In genomic region chr17:9238340-9239259, GRCh38 we compare ENCODE assay signal across 9 cellular contexts.
DNase-seq lines count a peak whose midpoint lies in the region; ATAC-seq and TF ChIP-seq lines count a peak whose summit lies in the region.
"Had no signal": no experiment of that assay in that cellular context is flagged by ENCODE, and none has a peak within 500 bp of the region (broad histone marks: within the 10 kb centered on the region; RNA-seq: fewer than 3 reads in every experiment).

No MANE protein-coding gene starts in this region.

- H3K4me3 ChIP-seq in breast epithelium: peak overlapping the region in 1 of 3 donors; percentile 66
- H3K4me3 ChIP-seq in coronary artery: no peak overlapping the region
- H3K4me3 ChIP-seq in uterus: peak overlapping the region in 1 of 2 donors; percentile 41

- POLR2A ChIA-PET in MCF 10A (lab: Yijun Ruan, JAX): no interaction called here
- POLR2A ChIA-PET in naive thymus-derived CD8-positive, alpha-beta T cell (lab: Charles Lee): no interaction called here

- H3K36me3 ChIP-seq in breast epithelium (no peaks in the 10 kb centered on the region), uterus (no peaks in the 10 kb centered on the region)

- TF ChIP-seq CTCF in breast epithelium (IDR thresholded peaks at IDR 0.05) (no peak), MCF 10A (IDR thresholded peaks at IDR 0.05; ENCODE audit: unreplicated experiment) (no peak), coronary artery (IDR thresholded peaks at IDR 0.05) (no peak), uterus (IDR thresholded peaks at IDR 0.05) (no peak)

- intact Hi-C loops in breast epithelium (cut with DNase I; ENCODE audit: low total_unique reads) (no loop called here), MCF 10A (cut with micrococcal nuclease) (no loop called here), uterus (cut with DNase I; ENCODE audit: low total_unique reads) (no loop called here)

- no peak overlapping the region for H3K27ac Mint-ChIP-seq in MCF 10A (ENCODE audit: low read depth, unreplicated experiment)
- H3K27ac Mint-ChIP-seq in naive thymus-derived CD8-positive, alpha-beta T cell: peak overlapping the region in 4 of 10 donors; percentile 43 to 71 (median 51)

- H3K9me3 ChIP-seq in breast epithelium (no peaks in the 10 kb centered on the region), uterus (no peaks in the 10 kb centered on the region)

- no peak overlapping the region for H3K4me3 Mint-ChIP-seq in MCF 10A (ENCODE audit: unreplicated experiment)
- H3K4me3 Mint-ChIP-seq in naive thymus-derived CD8-positive, alpha-beta T cell: peak overlapping the region; percentile 22 to 87 (median 80)

- BruUV-seq in MCF 10A (replicated peaks; lab: Mats Ljungman, UMichigan): no TSS peak

- TF ChIP-seq POLR2A in breast epithelium (IDR thresholded peaks at IDR 0.05) (no peak), uterus (IDR thresholded peaks at IDR 0.05) (no peak), GM18505 (IDR thresholded peaks at IDR 0.05; ENCODE audit: borderline replicate concordance, extremely low read depth, insufficient read depth, insufficient read length) (no peak)

- H3K4me1 ChIP-seq in breast epithelium: peaks cover 0 to 5% of the 10 kb centered on the region in 2 donors
- peaks cover 0 to 10% of the 10 kb centered on the region in 2 donors for H3K4me1 ChIP-seq in uterus

- H3K27me3 ChIP-seq in breast epithelium (no peaks in the 10 kb centered on the region), uterus (no peaks in the 10 kb centered on the region)

- CTCF ChIA-PET in MCF 10A (lab: Yijun Ruan, JAX): interaction anchor here (0.6 kb wide), 1 partner anchor 92 kb away, joined by 4 read pairs; no protein-coding TSS in a partner anchor

- H3K36me3 Mint-ChIP-seq in MCF 10A (ENCODE audit: insufficient read depth, unreplicated experiment): no peaks in the 10 kb centered on the region
- no peaks in the 10 kb centered on the region for H3K36me3 Mint-ChIP-seq in naive thymus-derived CD8-positive, alpha-beta T cell

- H3K27me3 Mint-ChIP-seq in MCF 10A (ENCODE audit: insufficient read depth, unreplicated experiment): no peaks in the 10 kb centered on the region
- peaks cover 0 to 3% (median 0%) of the 10 kb centered on the region in 5 donors for H3K27me3 Mint-ChIP-seq in naive thymus-derived CD8-positive, alpha-beta T cell

- H3K4me1 Mint-ChIP-seq in MCF 10A (ENCODE audit: insufficient read depth, unreplicated experiment): no peaks in the 10 kb centered on the region
- peaks cover 2 to 19% (median 10%) of the 10 kb centered on the region in 4 donors for H3K4me1 Mint-ChIP-seq in naive thymus-derived CD8-positive, alpha-beta T cell

- ATAC-seq in naive thymus-derived CD8-positive, alpha-beta T cell: no peak
- ATAC-seq in HG03571 (IDR thresholded peaks at IDR 0.05; ENCODE audit: unreplicated experiment) (no peak), GM18505 (IDR thresholded peaks at IDR 0.05; ENCODE audit: unreplicated experiment) (no peak)

- DNase-seq in breast epithelium (ENCODE audit: low spot score in 2 of 2): no peak
- no peak for DNase-seq in MCF 10A (ENCODE audit: unreplicated experiment)
- DNase-seq in coronary artery (ENCODE audit: low spot score): no peak
- no peak for DNase-seq in naive thymus-derived CD8-positive, alpha-beta T cell
- DNase-seq in uterus: no peak
- no peak for DNase-seq in NCI-H2227 (lab: John Stamatoyannopoulos, UW; ENCODE audit: unreplicated experiment)
- DNase-seq: NCI-H2107 had no signal

- no peaks in the 10 kb centered on the region for H3K9me3 Mint-ChIP-seq in MCF 10A (ENCODE audit: unreplicated experiment)
- H3K9me3 Mint-ChIP-seq in naive thymus-derived CD8-positive, alpha-beta T cell: no peaks in the 10 kb centered on the region

- H3K27ac ChIP-seq in breast epithelium (peak overlapping the region; percentile 96 to 97), coronary artery (peak overlapping the region; percentile 61 to 98), uterus (peak overlapping the region; percentile 86 to 97)
